In genomic region chr10:120457431-120458172, GRCh38 we compare ENCODE assay signal across 10 cellular contexts. TPM values are rescaled to one million over a fixed set of nuclear protein-coding genes. Genes with fewer than 3 reads are reported as not detected.
DNase-seq lines count a peak whose midpoint lies in the region; ATAC-seq and TF ChIP-seq lines count a peak whose summit lies in the region.
"Had no signal": no experiment of that assay in that cellular context is flagged by ENCODE, and none has a peak within 500 bp of the region (broad histone marks: within the 10 kb centered on the region; RNA-seq: fewer than 3 reads in every experiment).

No MANE protein-coding gene starts in this region.

- H3K27ac ChIP-seq in colonic mucosa (no peak overlapping the region), thymus (ENCODE audit: low read depth) (no peak overlapping the region)

- peaks cover 18% of the 10 kb centered on the region for H3K4me1 ChIP-seq in Loucy (ENCODE audit: insufficient read depth, low read length, poor library complexity, severe bottlenecking)
- no peaks in the 10 kb centered on the region for H3K4me1 ChIP-seq in colonic mucosa
- peaks cover 26% of the 10 kb centered on the region for H3K4me1 ChIP-seq in thymus (ENCODE audit: control insufficient read depth, insufficient read depth, low read length)

- H3K27me3 ChIP-seq in Loucy (ENCODE audit: insufficient read depth, low read length, poor library complexity, severe bottlenecking) (no peaks in the 10 kb centered on the region), colonic mucosa (peaks cover 28% of the 10 kb centered on the region), thymus (ENCODE audit: control insufficient read depth, insufficient read depth) (peaks cover 25% of the 10 kb centered on the region)

- H4K20me1 ChIP-seq in Loucy (ENCODE audit: insufficient read depth, low read length, poor library complexity, severe bottlenecking), result no peaks in the 10 kb centered on the region

- no peaks in the 10 kb centered on the region for H3F3A ChIP-seq in Loucy (ENCODE audit: low read depth)

- intact Hi-C loops in colonic mucosa (cut with DNase I), result no loop called here

- H3K36me3 Mint-ChIP-seq in mesothelial cell of epicardium, result no peaks in the 10 kb centered on the region

- H3K27ac Mint-ChIP-seq in mesothelial cell of epicardium, result no peak overlapping the region
- H3K27ac Mint-ChIP-seq: activated T-cell treated with anti-CD3 and anti-CD28 coated beads, Interleukin-2, amount 50 U/mL, for 72 hours had no signal

- H3K4me2 ChIP-seq in Loucy (ENCODE audit: low read depth, low read length, poor library complexity, severe bottlenecking), result peak overlapping the region; percentile 33

- H3K9ac ChIP-seq in Loucy (ENCODE audit: low read depth, low read length, poor library complexity, severe bottlenecking) (no peak overlapping the region), colonic mucosa (ENCODE audit: low read depth in 2 of 2, low read length in 2 of 2) (no peak overlapping the region)

- H3K4me3 Mint-ChIP-seq in mesothelial cell of epicardium, result peak overlapping the region; percentile 74

- peaks cover 85% of the 10 kb centered on the region for H3K27me3 Mint-ChIP-seq in mesothelial cell of epicardium (ENCODE audit: low read depth)

- H3K4me1 Mint-ChIP-seq in mesothelial cell of epicardium, result peaks cover 18% of the 10 kb centered on the region

- H3K4me3 ChIP-seq in Loucy (ENCODE audit: low read length, poor library complexity, severe bottlenecking), result peak overlapping the region; percentile 76
- H3K4me3 ChIP-seq in colonic mucosa, result peak overlapping the region; percentile 13
- H3K4me3 ChIP-seq in thymus (ENCODE audit: low read length), result peak overlapping the region; percentile 56
- H3K4me3 ChIP-seq: K562 had no signal

- H2AFZ ChIP-seq in Loucy (ENCODE audit: low read length), result no peak overlapping the region

- no peaks in the 10 kb centered on the region for H3K36me3 ChIP-seq in Loucy (ENCODE audit: insufficient read depth, low read length)
- no peaks in the 10 kb centered on the region for H3K36me3 ChIP-seq in colonic mucosa
- H3K36me3 ChIP-seq in thymus (ENCODE audit: control insufficient read depth, insufficient read depth), result no peaks in the 10 kb centered on the region

- H3K9me3 ChIP-seq in Loucy (ENCODE audit: insufficient read depth, low read depth, low read length), result no peaks in the 10 kb centered on the region
- H3K9me3 ChIP-seq in colonic mucosa, result no peaks in the 10 kb centered on the region
- H3K9me3 ChIP-seq in thymus (ENCODE audit: control insufficient read depth), result no peaks in the 10 kb centered on the region

- DNase-seq in colonic mucosa (no peak), mesothelial cell of epicardium (ENCODE audit: low spot score in 2 of 2, unreplicated experiment in 2 of 2) (no peak), NOMO-1 treated with dmso at 0.1 percent for 144 hours (lab: John Stamatoyannopoulos, UW; ENCODE audit: unreplicated experiment) (no peak), NCI-H187 (lab: John Stamatoyannopoulos, UW) (no peak)
- DNase-seq: stimulated activated CD4-positive, alpha-beta T cell treated with anti-CD3 and anti-CD28 coated beads, Interleukin-12 subunit alpha, Interleukin-12 subunit beta, amount 100 ng/mL, for 4 hours had no signal

- no peaks in the 10 kb centered on the region for H3K79me2 ChIP-seq in Loucy (ENCODE audit: insufficient read depth, low read length)

- WGBS in thymus, result 28% methylated on average over 52 of the region's 52 CpGs

- H3K9me3 Mint-ChIP-seq in mesothelial cell of epicardium, result no peaks in the 10 kb centered on the region
- H3K9me3 Mint-ChIP-seq: activated T-cell treated with anti-CD3 and anti-CD28 coated beads, Interleukin-2, amount 50 U/mL, for 72 hours had no signal

- no peaks in the 10 kb centered on the region for H3K9me2 ChIP-seq in Loucy (replicated peaks; ENCODE audit: low read depth, low read length)

- TF ChIP-seq CTCF in Loucy (conservative IDR thresholded peaks at IDR 0.05; ENCODE audit: low read length) (no peak), colonic mucosa (IDR thresholded peaks at IDR 0.05) (no peak), mesothelial cell of epicardium (IDR thresholded peaks at IDR 0.05; ENCODE audit: unreplicated experiment) (no peak)

- ATAC-seq in HG03280 (IDR thresholded peaks at IDR 0.05; ENCODE audit: unreplicated experiment), result no peak

RNA-seq across cellular contexts. Expression of gene PLPP4, which starts 0.6 kb away (rescaled TPM):
- under 1 TPM in 1 of 2 donors, not detected in 1; 0.61 TPM for total RNA-seq in colonic mucosa
- 7.4 to 8.8 TPM (median 8.7 TPM) in 3 replicates for total RNA-seq in mesothelial cell of epicardium
- polyA plus RNA-seq in thymus, result 0.27 TPM
- total RNA-seq: activated T-cell treated with anti-CD3 and anti-CD28 coated beads, Interleukin-2, amount 50 U/mL, for 72 hours; K562 had no signal

Comparison
In these comparisons a context has a peak if more than half of its experiments do, and no peak if none do; other contexts are left out.
1. H3K4me3 ChIP-seq: peak in every context shown above with its lines; median percentile 76 in Loucy; 56 in thymus; 13 in colonic mucosa.